In the genomic region with DNA sequence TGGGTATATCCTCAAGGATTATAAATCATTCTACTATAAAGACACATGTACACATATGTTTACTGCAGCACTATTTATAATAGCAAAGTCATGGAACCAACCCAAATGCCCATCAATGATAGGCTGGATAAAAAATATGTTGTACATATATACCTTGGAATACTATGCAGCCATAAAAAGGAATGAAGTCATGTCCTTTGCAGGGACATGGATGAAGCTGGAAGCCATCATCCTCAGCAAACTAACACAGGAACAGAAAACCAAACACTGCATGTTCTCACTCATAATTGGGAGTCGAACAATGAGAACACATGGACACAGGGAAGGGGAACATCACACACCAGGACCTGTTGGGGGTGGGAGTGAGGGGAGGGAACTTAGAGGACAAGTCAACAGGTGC, we compare ENCODE assay signal across 1 cellular context.
DNase-seq lines count a peak whose midpoint lies in the region; ATAC-seq, FAIRE-seq and TF ChIP-seq lines count a peak whose summit lies in the region.
"Not testable (repeated sequence)": the region's sequence is repeated elsewhere in the genome, so short reads cannot be mapped to it uniquely, and the experiment has no call there.

No MANE protein-coding gene starts in this region.

- not testable (repeated sequence) for TF ChIP-seq CTCF in K562 (IDR thresholded peaks at IDR 0.05 in 2 of 3, conservative IDR thresholded peaks at IDR 0.05 in 1 of 3; ENCODE audit: insufficient read depth in 2 of 3, low read depth in 1 of 3, low read length in 3 of 3)

- CTCF ChIA-PET in K562 (lab: Yijun Ruan, JAX; ENCODE audit: low intra/inter-chr PET ratio), result not testable (repeated sequence)

- TF ChIP-seq EP300 in K562 (IDR thresholded peaks at IDR 0.05; ENCODE audit: low read length), result not testable (repeated sequence)

- in situ Hi-C loops in K562 (cut with MboI), result not testable (repeated sequence)

- H3K4me1 ChIP-seq in K562 (replicated peaks in 1 of 2; ENCODE audit: control insufficient read depth in 2 of 2, insufficient read depth in 2 of 2, low read length in 2 of 2), result not testable (repeated sequence)

- intact Hi-C loops in K562 (cut with micrococcal nuclease), result not testable (repeated sequence)

- POLR2A ChIA-PET in K562 (lab: Yijun Ruan, JAX), result interaction anchor here (0.6 kb wide), 1 partner anchor 33 kb away, joined by 3 read pairs; no protein-coding TSS in a partner anchor

- H3K9me1 ChIP-seq in K562 (ENCODE audit: control insufficient read depth, insufficient read depth, low read length), result not testable (repeated sequence)

- not testable (repeated sequence) for BruUV-seq in K562 (replicated peaks; lab: Mats Ljungman, UMichigan)

- H3K27ac ChIP-seq in K562 (ENCODE audit: extremely low read depth, low read depth, low read length), result not testable (repeated sequence)

- H3K9me3 ChIP-seq in K562 (replicated peaks; ENCODE audit: control insufficient read depth, insufficient read depth, low read depth, low read length), result not testable (repeated sequence)

- not testable (repeated sequence) for DNase-seq in K562 (ENCODE audit: extremely low read depth in 1 of 4, low spot score in 3 of 4)

- H3K79me2 ChIP-seq in K562 (ENCODE audit: control insufficient read depth, insufficient read depth, low read length), result not testable (repeated sequence)

- FAIRE-seq in K562 (lab: Jason Lieb, UNC), result not testable (repeated sequence)

- not testable (repeated sequence) for H2AFZ ChIP-seq in K562 (ENCODE audit: low read depth, low read length)

- H3K4me2 ChIP-seq in K562 (ENCODE audit: insufficient read depth, low read length), result not testable (repeated sequence)

- H3K27me3 ChIP-seq in K562 (ENCODE audit: control insufficient read depth in 2 of 2, insufficient read depth in 2 of 2, low read length in 2 of 2), result not testable (repeated sequence)

- not testable (repeated sequence) for H3K4me3 ChIP-seq in K562

- not testable (repeated sequence) for TF ChIP-seq RAD21 in K562 (CRISPR knock-in tag; conservative IDR thresholded peaks at IDR 0.05 in 1 of 2, IDR thresholded peaks at IDR 0.05 in 1 of 2)

- not testable (repeated sequence) for H3K9ac ChIP-seq in K562 (ENCODE audit: insufficient read depth in 1 of 2, low read depth in 2 of 2, low read length in 2 of 2)

- TF ChIP-seq POLR2A in K562 (conservative IDR thresholded peaks at IDR 0.05), result not testable (repeated sequence)

- not testable (repeated sequence) for ATAC-seq in K562

- no CpG with 5 or more reads among the region's 1 CpG for WGBS in K562 (ENCODE audit: insufficient coverage, low coverage, missing lambda C conversion rate)

- not testable (repeated sequence) for H4K20me1 ChIP-seq in K562 (replicated peaks; ENCODE audit: control insufficient read depth, insufficient read depth, low read length)

- not testable (repeated sequence) for H3K36me3 ChIP-seq in K562 (ENCODE audit: control insufficient read depth, insufficient read depth, low read length)

TF ChIP-seq in K562, 482 proteins besides CTCF, POLR2A, EP300 and RAD21:
- TF ChIP-seq BCOR (IDR thresholded peaks at IDR 0.05) (peak; percentile 50), RBM25 (IDR thresholded peaks at IDR 0.05; ENCODE audit: low read depth, low read length, severe bottlenecking) (peak; percentile 7), ZNF146 (CRISPR knock-in tag; IDR thresholded peaks at IDR 0.05; ENCODE audit: unreplicated experiment) (peak; percentile 90), KDM1A (IDR thresholded peaks at IDR 0.05) (0 out of 4 replicates have a peak, but pooled peaks of 1 of the 2 experiments have one; percentile 19)
- TF ChIP-seq, protein P1, sequence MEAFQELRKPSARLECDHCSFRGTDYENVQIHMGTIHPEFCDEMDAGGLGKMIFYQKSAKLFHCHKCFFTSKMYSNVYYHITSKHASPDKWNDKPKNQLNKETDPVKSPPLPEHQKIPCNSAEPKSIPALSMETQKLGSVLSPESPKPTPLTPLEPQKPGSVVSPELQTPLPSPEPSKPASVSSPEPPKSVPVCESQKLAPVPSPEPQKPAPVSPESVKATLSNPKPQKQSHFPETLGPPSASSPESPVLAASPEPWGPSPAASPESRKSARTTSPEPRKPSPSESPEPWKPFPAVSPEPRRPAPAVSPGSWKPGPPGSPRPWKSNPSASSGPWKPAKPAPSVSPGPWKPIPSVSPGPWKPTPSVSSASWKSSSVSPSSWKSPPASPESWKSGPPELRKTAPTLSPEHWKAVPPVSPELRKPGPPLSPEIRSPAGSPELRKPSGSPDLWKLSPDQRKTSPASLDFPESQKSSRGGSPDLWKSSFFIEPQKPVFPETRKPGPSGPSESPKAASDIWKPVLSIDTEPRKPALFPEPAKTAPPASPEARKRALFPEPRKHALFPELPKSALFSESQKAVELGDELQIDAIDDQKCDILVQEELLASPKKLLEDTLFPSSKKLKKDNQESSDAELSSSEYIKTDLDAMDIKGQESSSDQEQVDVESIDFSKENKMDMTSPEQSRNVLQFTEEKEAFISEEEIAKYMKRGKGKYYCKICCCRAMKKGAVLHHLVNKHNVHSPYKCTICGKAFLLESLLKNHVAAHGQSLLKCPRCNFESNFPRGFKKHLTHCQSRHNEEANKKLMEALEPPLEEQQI (IDR thresholded peaks at IDR 0.05), result peak; percentile 43; the same call in 1 of the 2 replicates
